In the genomic region with DNA sequence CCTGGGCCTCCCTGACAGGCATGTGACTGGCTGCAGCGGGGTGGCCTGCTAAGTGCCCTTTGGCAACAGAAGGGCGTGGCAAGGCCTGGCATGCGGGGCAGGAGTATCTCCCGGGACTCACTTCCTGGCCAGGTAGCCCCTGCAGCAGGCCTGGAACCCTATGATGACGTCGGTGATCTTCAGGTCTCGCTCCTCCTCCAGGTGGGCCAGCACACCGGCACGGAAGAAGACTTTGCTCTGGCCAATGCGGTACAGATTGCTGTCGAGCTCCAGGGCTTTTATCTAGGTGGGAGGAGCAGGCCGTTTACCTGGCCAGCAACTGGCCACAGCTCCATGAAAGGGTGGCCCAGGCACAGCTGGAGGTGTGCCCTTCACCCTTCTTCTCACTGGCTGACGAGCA, we compare ENCODE assay signal across 15 cellular contexts. TPM values are rescaled to one million over a fixed set of nuclear protein-coding genes. Genes with fewer than 3 reads are reported as not detected.
A peak's percentile ranks its signal among the peaks of the same experiment; 100 is the strongest.
DNase-seq lines count a peak whose midpoint lies in the region; ATAC-seq and TF ChIP-seq lines count a peak whose summit lies in the region.
"Had no signal": no experiment of that assay in that cellular context is flagged by ENCODE, and none has a peak within 500 bp of the region (broad histone marks: within the 10 kb centered on the region; RNA-seq: fewer than 3 reads in every experiment).

No MANE protein-coding gene starts in this region.

- no peak overlapping the region for H3K4me3 ChIP-seq in left ventricle myocardium inferior
- no peak overlapping the region for H3K4me3 ChIP-seq in right atrium auricular region
- H3K4me3 ChIP-seq in duodenal mucosa (ENCODE audit: low read depth in 1 of 2, low read length in 2 of 2) = no peak overlapping the region

- H3K9ac ChIP-seq in duodenal mucosa (ENCODE audit: low read depth in 1 of 2, low read length in 2 of 2) = peak overlapping the region in 1 of 2 donors; percentile 1

- DNase-seq in left ventricle myocardium inferior (no peak), right atrium auricular region (ENCODE audit: low spot score) (no peak), mucosa of gallbladder (ENCODE audit: low spot score) (peak; percentile 75), anterior cingulate cortex (lab: John Stamatoyannopoulos, UW) (no peak), NCI-H2171 treated with DMSO at 0.1 percent for 48 hours (lab: John Stamatoyannopoulos, UW) (no peak), iPS-NIHi7 (ENCODE audit: extremely low spot score) (no peak)
- DNase-seq: glutamatergic neuron, KG1, kidney glomerular epithelial cell, NCI-H524 treated with DMSO at 0.1 percent for 48 hours, substantia nigra, T-helper 17 cell had no signal

- H3K9me3 ChIP-seq in left ventricle myocardium inferior (replicated peaks) = no peaks in the 10 kb centered on the region
- no peaks in the 10 kb centered on the region for H3K9me3 ChIP-seq in right atrium auricular region
- no peaks in the 10 kb centered on the region for H3K9me3 ChIP-seq in duodenal mucosa (ENCODE audit: control insufficient read depth in 1 of 2, low read length in 2 of 2)

- H3K36me3 ChIP-seq in left ventricle myocardium inferior = peaks cover 100% of the 10 kb centered on the region
- peaks cover 100% of the 10 kb centered on the region for H3K36me3 ChIP-seq in right atrium auricular region
- H3K36me3 ChIP-seq in duodenal mucosa (ENCODE audit: control insufficient read depth in 1 of 2, insufficient read depth in 2 of 2, low read length in 2 of 2) = peaks cover 89 to 95% of the 10 kb centered on the region in 2 donors

- peak overlapping the region; percentile 39 for H3K27ac ChIP-seq in left ventricle myocardium inferior (replicated peaks)
- no peak overlapping the region for H3K27ac ChIP-seq in right atrium auricular region
- peak overlapping the region; percentile 36 for H3K27ac ChIP-seq in duodenal mucosa (ENCODE audit: low read depth, low read length)

- no peak for TF ChIP-seq CTCF in left ventricle myocardium inferior (IDR thresholded peaks at IDR 0.05; ENCODE audit: borderline replicate concordance)
- no peak for TF ChIP-seq CTCF in right atrium auricular region (IDR thresholded peaks at IDR 0.05)

- intact Hi-C loops in left ventricle myocardium inferior (cut with micrococcal nuclease) = loop anchor here (5.0 kb wide), 1 partner anchor 168 kb away; no protein-coding TSS in a partner anchor

- H3K27me3 ChIP-seq in left ventricle myocardium inferior (ENCODE audit: low read depth) (no peaks in the 10 kb centered on the region), right atrium auricular region (no peaks in the 10 kb centered on the region), duodenal mucosa (ENCODE audit: control insufficient read depth in 1 of 2, insufficient read depth in 2 of 2, low read length in 2 of 2) (no peaks in the 10 kb centered on the region)

- H3K4me1 ChIP-seq in left ventricle myocardium inferior (peaks cover 15% of the 10 kb centered on the region), right atrium auricular region (no peaks in the 10 kb centered on the region), duodenal mucosa (ENCODE audit: control insufficient read depth in 1 of 2, insufficient read depth in 2 of 2, low read length in 2 of 2) (peaks cover 14 to 16% of the 10 kb centered on the region in 2 donors)

- no peak for ATAC-seq in GM21717 (IDR thresholded peaks at IDR 0.05; ENCODE audit: unreplicated experiment)
- ATAC-seq: T-helper 17 cell had no signal

RNA-seq across cellular contexts. Expression of gene APOL1, which starts 50.9 kb away (rescaled TPM):
- total RNA-seq in left ventricle myocardium inferior (15.2 TPM), right atrium auricular region (10 to 100 TPM; 10.7 to 18.1 TPM), mucosa of gallbladder (145 TPM)
- total RNA-seq: H1 had no signal

Comparison
In these comparisons a context has a peak if more than half of its experiments do, and no peak if none do; other contexts are left out.
1. H3K27ac ChIP-seq: peak in left ventricle myocardium inferior (single experiment) and duodenal mucosa (single experiment); none in right atrium auricular region (0 of 2).